22 cellular contexts compared by ENCODE assay signal in genomic region chr2:36409971-36410370, GRCh38. TPM values are rescaled to one million over a fixed set of nuclear protein-coding genes. Genes with fewer than 3 reads are reported as not detected.
A peak's percentile ranks its signal among the peaks of the same experiment; 100 is the strongest.
DNase-seq lines count a peak whose midpoint lies in the region; ATAC-seq lines count a peak whose summit lies in the region.
"Had no signal": no experiment of that assay in that cellular context is flagged by ENCODE, and none has a peak within 500 bp of the region (broad histone marks: within the 10 kb centered on the region; RNA-seq: fewer than 3 reads in every experiment).

No MANE protein-coding gene starts in this region.

- H2AK5ac ChIP-seq in trophoblast cell (ENCODE audit: low read length): no peak overlapping the region

- H4K91ac ChIP-seq in trophoblast cell (ENCODE audit: low read depth, low read length): no peak overlapping the region

- H3K4me3 ChIP-seq in endocrine pancreas (ENCODE audit: control insufficient read depth, insufficient read depth, low read length) (peak overlapping the region; percentile 30), trophoblast cell (ENCODE audit: low read depth, low read length) (no peak overlapping the region)
- H3K4me3 ChIP-seq: testis had no signal

- no peak overlapping the region for H4K8ac ChIP-seq in trophoblast cell (ENCODE audit: low read depth, low read length)

- H3K18ac ChIP-seq in trophoblast cell (ENCODE audit: low read length): no peak overlapping the region

- no peak overlapping the region for H4K12ac ChIP-seq in trophoblast cell (ENCODE audit: low read depth, low read length)

- no peaks in the 10 kb centered on the region for H3K79me1 ChIP-seq in trophoblast cell (ENCODE audit: low read length)

- H3K4me1 ChIP-seq in endocrine pancreas (ENCODE audit: control insufficient read depth, insufficient read depth, low read length) (peaks cover 6% of the 10 kb centered on the region), trophoblast cell (ENCODE audit: control insufficient read depth in 1 of 2, insufficient read depth in 2 of 2, low read length in 2 of 2) (peaks cover 2 to 6% of the 10 kb centered on the region in 2 experiments)

- no peak overlapping the region for H3K27ac Mint-ChIP-seq in activated naive CD8-positive, alpha-beta T cell treated with anti-CD3 and anti-CD28 coated beads for 36 hours
- H3K27ac Mint-ChIP-seq: CD4-positive, alpha-beta T cell had no signal

- H2BK12ac ChIP-seq in trophoblast cell (ENCODE audit: low read length): no peak overlapping the region

- DNase-seq in ACHN (peak; percentile 47), KBM-7 (peak; percentile 47), trophoblast cell (no peak), substantia nigra (lab: John Stamatoyannopoulos, UW) (no peak)
- DNase-seq in activated naive CD8-positive, alpha-beta T cell treated with anti-CD3 and anti-CD28 coated beads for 36 hours: no peak
- DNase-seq: activated CD4-positive, alpha-beta T cell treated with anti-CD3 and anti-CD28 coated beads, Interleukin-2, amount 50 U/mL, for 48 hours; activated gamma-delta T cell treated with Interleukin-2 at 50 U/mL for 16 hours; caudate nucleus; CD4-positive, alpha-beta T cell; glutamatergic neuron; KG1; left ventricle myocardium superior; NCI-H1694 treated with DMSO at 0.1 percent for 48 hours; NCI-H774; OCI-M1; retina; stimulated activated CD4-positive, alpha-beta T cell treated with anti-CD3 and anti-CD28 coated beads, Interleukin-15, amount 100 ng/mL, for 24 hours; T-helper 2 cell had no signal

- no peak overlapping the region for H2AFZ ChIP-seq in trophoblast cell (ENCODE audit: insufficient read depth, low read length, poor library complexity)

- no peak overlapping the region for H2BK120ac ChIP-seq in trophoblast cell (ENCODE audit: insufficient read depth, low read length, poor library complexity)

- H3K9me3 ChIP-seq in endocrine pancreas (ENCODE audit: control insufficient read depth, low read length) (no peaks in the 10 kb centered on the region), trophoblast cell (ENCODE audit: insufficient read depth, low read depth, low read length) (no peaks in the 10 kb centered on the region)
- H3K9me3 ChIP-seq: testis had no signal

- no peak overlapping the region for H3K23ac ChIP-seq in trophoblast cell (ENCODE audit: low read length)

- H3K36me3 ChIP-seq in endocrine pancreas (ENCODE audit: control insufficient read depth, insufficient read depth, low read length): no peaks in the 10 kb centered on the region
- peaks cover 0 to 2% of the 10 kb centered on the region in 2 experiments for H3K36me3 ChIP-seq in trophoblast cell (ENCODE audit: control insufficient read depth in 1 of 2, insufficient read depth in 2 of 2, low read length in 2 of 2)

- no peaks in the 10 kb centered on the region for H3K9me3 Mint-ChIP-seq in activated naive CD8-positive, alpha-beta T cell treated with anti-CD3 and anti-CD28 coated beads for 36 hours
- H3K9me3 Mint-ChIP-seq: CD4-positive, alpha-beta T cell had no signal

- no peaks in the 10 kb centered on the region for H3K4me1 Mint-ChIP-seq in activated naive CD8-positive, alpha-beta T cell treated with anti-CD3 and anti-CD28 coated beads for 36 hours

- H3K36me3 Mint-ChIP-seq in activated naive CD8-positive, alpha-beta T cell treated with anti-CD3 and anti-CD28 coated beads for 36 hours: no peaks in the 10 kb centered on the region

- H3K27me3 ChIP-seq in endocrine pancreas (ENCODE audit: control insufficient read depth, insufficient read depth, low read length) (no peaks in the 10 kb centered on the region), trophoblast cell (ENCODE audit: insufficient read depth, low read length) (no peaks in the 10 kb centered on the region)
- H3K27me3 ChIP-seq: testis had no signal

- WGBS in trophoblast cell (ENCODE audit: extremely low coverage, insufficient coverage, insufficient read length): no CpG with 5 or more reads among the region's 3 CpGs

- H2BK5ac ChIP-seq in trophoblast cell (ENCODE audit: low read depth, low read length, poor library complexity): no peak overlapping the region

- H3K4me3 Mint-ChIP-seq in activated naive CD8-positive, alpha-beta T cell treated with anti-CD3 and anti-CD28 coated beads for 36 hours: no peak overlapping the region
- H3K4me3 Mint-ChIP-seq: CD4-positive, alpha-beta T cell had no signal

- H3K4me2 ChIP-seq in trophoblast cell (ENCODE audit: low read length): no peak overlapping the region

- H3K79me2 ChIP-seq in trophoblast cell (ENCODE audit: control insufficient read depth, insufficient read depth, low read length, poor library complexity): peaks cover 1% of the 10 kb centered on the region

- H3K27me3 Mint-ChIP-seq in activated naive CD8-positive, alpha-beta T cell treated with anti-CD3 and anti-CD28 coated beads for 36 hours: no peaks in the 10 kb centered on the region
- H3K27me3 Mint-ChIP-seq: CD4-positive, alpha-beta T cell had no signal

- ATAC-seq in GM19035 (IDR thresholded peaks at IDR 0.05; ENCODE audit: unreplicated experiment): no peak
- ATAC-seq in HG03442 (IDR thresholded peaks at IDR 0.05; ENCODE audit: unreplicated experiment): no peak
- ATAC-seq: left ventricle myocardium superior had no signal

- H3K9ac ChIP-seq in endocrine pancreas (ENCODE audit: control insufficient read depth, insufficient read depth, low read length): no peak overlapping the region
- H3K9ac ChIP-seq in trophoblast cell (ENCODE audit: low read length): no peak overlapping the region

- H3K27ac ChIP-seq in trophoblast cell (ENCODE audit: low read depth, low read length) (no peak overlapping the region), substantia nigra (ENCODE audit: low read depth, low read length, poor library complexity, severe bottlenecking) (no peak overlapping the region)

- H3K4ac ChIP-seq in trophoblast cell (ENCODE audit: low read depth, low read length): peak overlapping the region; percentile 14

- in situ Hi-C loops in ACHN (cut with HindIII; ENCODE audit: low pct_ligation_motif_present, low pct_unique_long_range_greater_than_20kb, low sequenced_read_pairs) (no loop called here), KBM-7 (cut with MboI; ENCODE audit: low pct_unique_long_range_greater_than_20kb, low sequenced_read_pairs) (no loop called here)

- no peak overlapping the region for H3K14ac ChIP-seq in trophoblast cell (ENCODE audit: low read length)

RNA-seq across cellular contexts. Expression of gene CRIM1, which starts 54.4 kb away (rescaled TPM):
- 49.0 and 54.7 TPM in 2 replicates for polyA plus RNA-seq in trophoblast cell (2013)
- 10 to 100 TPM; 11.8 to 12.6 TPM for total RNA-seq in activated naive CD8-positive, alpha-beta T cell treated with anti-CD3 and anti-CD28 coated beads for 36 hours

Comparison
In these comparisons a context has a peak if more than half of its experiments do, and no peak if none do; other contexts are left out.
1. DNase-seq: peak in ACHN (single experiment) and KBM-7 (single experiment); none in trophoblast cell (0 of 2), substantia nigra (0 of 49) and activated naive CD8-positive, alpha-beta T cell treated with anti-CD3 and anti-CD28 coated beads for 36 hours (single experiment).